ENCODE assay signal across 9 cellular contexts in the genomic region with DNA sequence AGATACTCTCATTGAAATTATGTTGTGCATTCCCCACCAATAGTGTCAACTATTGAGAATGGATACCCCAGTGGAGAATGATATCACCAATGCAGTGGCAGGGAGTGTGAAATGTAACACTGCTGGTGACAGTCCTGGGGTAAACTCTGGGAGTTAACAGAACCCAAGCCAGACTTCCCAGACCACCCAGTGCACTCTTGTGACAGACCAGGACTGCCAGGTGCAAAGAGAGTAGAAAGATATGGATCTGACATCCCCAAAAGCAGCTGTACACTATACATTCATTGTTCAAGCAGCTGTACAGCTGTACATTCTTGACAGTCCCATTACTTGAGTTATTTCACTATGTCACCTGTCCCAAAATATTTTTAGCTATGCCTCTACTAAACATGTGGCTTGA.
"Had no signal": no experiment of that assay in that cellular context is flagged by ENCODE, and none has a peak within 500 bp of the region (broad histone marks: within the 10 kb centered on the region; RNA-seq: fewer than 3 reads in every experiment).

No MANE protein-coding gene starts in this region.

- H3K36me3 ChIP-seq: HAP-1 had no signal

- H3K27me3 Mint-ChIP-seq: IgD-negative memory B cell had no signal

- DNase-seq: GM23248, GOT3, H7 had no signal

- H3K4me3 Mint-ChIP-seq: HFFc6, IgD-negative memory B cell had no signal

- H3K9me3 ChIP-seq: HAP-1 had no signal

- H3K9ac ChIP-seq: GM23248 had no signal

- H3K4me1 ChIP-seq: HAP-1 had no signal

- H2AFZ ChIP-seq: GM23248 had no signal

- H3K9me3 Mint-ChIP-seq: HFFc6 had no signal

- ATAC-seq: HCT116, HepG2 had no signal

- H3K36me3 Mint-ChIP-seq: IgD-negative memory B cell had no signal

- H3K4me1 Mint-ChIP-seq: IgD-negative memory B cell had no signal

- H3K27ac ChIP-seq: GM23248, HL-60 had no signal

- H3K4me3 ChIP-seq: GM23248, HAP-1 had no signal
